21 cellular contexts compared by ENCODE assay signal in the genomic region with DNA sequence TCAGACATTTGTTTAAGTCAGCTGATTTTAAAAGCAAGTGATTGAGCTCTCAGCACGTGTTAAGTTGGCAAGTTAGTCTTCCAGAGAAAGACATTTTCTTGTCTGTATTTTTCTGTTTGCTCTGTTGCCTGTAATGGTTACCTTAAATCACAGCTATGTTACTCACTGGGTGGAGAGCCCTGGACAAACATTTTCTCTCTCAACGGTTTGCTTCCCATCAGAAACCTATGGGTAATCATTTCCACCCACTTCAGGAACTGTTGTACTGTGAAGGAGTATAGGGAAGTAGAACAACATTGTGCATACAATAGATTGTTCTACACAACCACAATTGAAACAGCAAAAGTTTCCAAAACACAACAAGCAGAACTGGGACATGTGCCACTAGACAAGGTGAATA.
DNase-seq lines count a peak whose midpoint lies in the region; ATAC-seq and TF ChIP-seq lines count a peak whose summit lies in the region.
"Had no signal": no experiment of that assay in that cellular context is flagged by ENCODE, and none has a peak within 500 bp of the region (broad histone marks: within the 10 kb centered on the region; RNA-seq: fewer than 3 reads in every experiment).

No MANE protein-coding gene starts in this region.

- no peak overlapping the region for H3K4me3 ChIP-seq in epithelial cell of esophagus (ENCODE audit: low read length)
- no peak overlapping the region for H3K4me3 ChIP-seq in adrenal gland
- H3K4me3 ChIP-seq: thoracic aorta, vagina had no signal

- H3K27me3 ChIP-seq in adrenal gland = no peaks in the 10 kb centered on the region
- H3K27me3 ChIP-seq: vagina had no signal

- no peaks in the 10 kb centered on the region for H3K4me1 ChIP-seq in adrenal gland (replicated peaks in 1 of 2)
- H3K4me1 ChIP-seq: vagina had no signal

- H3K27ac ChIP-seq in adrenal gland = no peak overlapping the region
- H3K27ac ChIP-seq: HL-60, thoracic aorta, vagina had no signal

- DNase-seq in DMS53 treated with DMSO at 0.1 percent for 48 hours (lab: John Stamatoyannopoulos, UW; ENCODE audit: unreplicated experiment) (peak; percentile 32), NCI-H1092 treated with DMSO at 0.1 percent for 48 hours (lab: John Stamatoyannopoulos, UW) (peak; percentile 53), epithelial cell of esophagus (ENCODE audit: low read depth) (peak; percentile 38), renal cortical epithelial cell (ENCODE audit: low read depth) (peak; percentile 64), Right ventricle myocardium superior (no peak), adrenal gland (no peak), Ammon's horn (ENCODE audit: low spot score) (no peak), 8988T (no peak)
- DNase-seq: activated CD4-positive, alpha-beta T cell treated with anti-CD3 and anti-CD28 coated beads for 36 hours; activated effector memory CD4-positive, alpha-beta T cell treated with Interleukin-2 at 50 U/mL for 16 hours; CD4-positive, alpha-beta memory T cell; central memory CD4-positive, alpha-beta T cell; GDM1; left ventricle myocardium superior; midbrain; naive thymus-derived CD8-positive, alpha-beta T cell; NCI-H526; stimulated activated naive CD4-positive, alpha-beta T cell treated with Interleukin-2 at 50 U/mL for 16 hours had no signal

- 65 to 87% (median 81%) methylated on average over 2 of the region's 2 CpGs for WGBS in adrenal gland, 4 donors

- ATAC-seq in Right ventricle myocardium superior (ENCODE audit: poor library complexity) = no peak
- ATAC-seq: activated CD4-positive, alpha-beta T cell treated with anti-CD3 and anti-CD28 coated beads for 36 hours; left ventricle myocardium superior; naive thymus-derived CD8-positive, alpha-beta T cell had no signal

- no peak for TF ChIP-seq POLR2A in adrenal gland (IDR thresholded peaks at IDR 0.05)

- no peak for TF ChIP-seq CTCF in epithelial cell of esophagus (IDR thresholded peaks at IDR 0.05; ENCODE audit: insufficient read depth, low read depth, low read length, missing control alignments)
- no peak for TF ChIP-seq CTCF in adrenal gland (IDR thresholded peaks at IDR 0.05)

- intact Hi-C loops in Right ventricle myocardium superior (cut with DNase I) (no loop called here), adrenal gland (cut with DNase I) (no loop called here)

- no peaks in the 10 kb centered on the region for H3K9me3 ChIP-seq in adrenal gland (replicated peaks in 1 of 3)
- H3K9me3 ChIP-seq: thoracic aorta, vagina had no signal

- no peaks in the 10 kb centered on the region for H3K36me3 ChIP-seq in adrenal gland (replicated peaks in 1 of 2)
- H3K36me3 ChIP-seq: thoracic aorta, vagina had no signal

Comparison
In these comparisons a context has a peak if more than half of its experiments do, and no peak if none do; other contexts are left out.
1. DNase-seq: peak in DMS53 treated with DMSO at 0.1 percent for 48 hours (single experiment), NCI-H1092 treated with DMSO at 0.1 percent for 48 hours (single experiment), epithelial cell of esophagus (single experiment) and renal cortical epithelial cell (single experiment); none in Right ventricle myocardium superior (single experiment), adrenal gland (0 of 7), Ammon's horn (single experiment) and 8988T (single experiment).